ENCODE assay signal across 25 cellular contexts in the genomic region with DNA sequence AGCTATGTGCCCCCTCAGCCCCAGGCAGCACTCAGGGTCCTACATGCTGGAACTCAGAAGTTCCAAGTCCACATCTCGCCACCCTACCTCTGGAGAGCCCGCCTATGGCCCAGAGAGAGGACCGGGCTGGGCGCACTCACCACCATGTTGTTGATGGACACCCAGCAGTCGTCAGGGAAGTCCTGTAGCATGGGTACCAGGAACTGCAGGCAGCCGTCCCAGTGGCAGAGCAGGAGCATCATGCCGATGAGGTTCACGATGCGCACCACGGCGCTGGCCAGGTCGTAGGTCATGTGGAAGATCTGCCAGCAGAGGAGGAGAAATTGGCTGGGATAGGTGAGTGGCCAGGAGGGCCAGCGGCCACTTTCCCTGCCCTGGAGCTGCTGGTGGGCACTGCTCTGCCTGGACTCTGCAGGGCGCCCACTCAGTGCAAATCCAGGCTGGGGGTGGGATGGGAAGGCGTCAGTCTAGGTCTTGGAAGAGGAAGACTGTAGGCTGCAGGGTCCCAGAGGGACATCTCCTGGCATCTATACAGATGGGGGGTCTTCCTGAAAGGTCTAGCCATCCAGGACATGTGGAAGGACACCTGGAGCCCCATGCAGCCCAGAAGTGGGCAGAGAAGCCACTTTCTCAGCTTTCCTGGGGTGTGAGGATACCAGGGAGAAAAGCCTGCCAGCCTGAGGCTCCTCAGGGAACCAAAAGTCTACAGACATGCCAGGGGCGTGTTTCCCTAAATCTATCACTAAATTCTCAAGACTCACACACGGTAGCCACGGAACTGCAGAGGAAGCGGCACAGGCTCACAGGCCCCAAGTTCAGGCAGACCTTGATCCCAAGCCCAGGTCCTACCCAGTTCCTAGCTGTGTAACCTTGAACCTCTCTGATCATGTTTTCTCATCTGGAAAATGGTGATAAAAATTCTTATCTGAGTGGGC. TPM values are rescaled to one million over a fixed set of nuclear protein-coding genes. Genes with fewer than 3 reads are reported as not detected.
"Had no signal": no experiment of that assay in that cellular context is flagged by ENCODE, and none has a peak within 500 bp of the region (broad histone marks: within the 10 kb centered on the region; RNA-seq: fewer than 3 reads in every experiment).

No MANE protein-coding gene starts in this region.

- H3K27me3 Mint-ChIP-seq: activated T-cell treated with anti-CD3 and anti-CD28 coated beads, Interleukin-2, amount 50 U/mL, for 24 hours; brain had no signal

- H3K36me3 Mint-ChIP-seq: activated naive CD4-positive, alpha-beta T cell treated with anti-CD3 and anti-CD28 coated beads, Interleukin-2, amount 50 U/mL, for 72 hours; naive thymus-derived CD4-positive, alpha-beta T cell had no signal

- H3K27me3 ChIP-seq: colonic mucosa, dorsolateral prefrontal cortex, esophagus muscularis mucosa, pancreas, upper lobe of left lung had no signal

- H3K4me3 ChIP-seq: colonic mucosa, dorsolateral prefrontal cortex, esophagus muscularis mucosa, lung, pancreas, SK-N-MC, thoracic aorta, upper lobe of left lung had no signal

- H3K36me3 ChIP-seq: colonic mucosa, esophagus muscularis mucosa, pancreas, thoracic aorta, upper lobe of left lung had no signal

- H3K27ac ChIP-seq: colonic mucosa, dorsolateral prefrontal cortex, esophagus muscularis mucosa, pancreas, SK-N-MC, thoracic aorta, upper lobe of left lung, VCaP had no signal

- H3K4me3 Mint-ChIP-seq: activated T-cell treated with anti-CD3 and anti-CD28 coated beads, Interleukin-2, amount 50 U/mL, for 24 hours; activated T-helper 17 cell treated with anti-CD3 and anti-CD28 coated beads, Interleukin-2, amount 50 U/mL, for 72 hours; brain; effector memory CD8-positive, alpha-beta T cell; naive thymus-derived CD4-positive, alpha-beta T cell had no signal

- H3K27ac Mint-ChIP-seq: activated naive CD4-positive, alpha-beta T cell treated with anti-CD3 and anti-CD28 coated beads, Interleukin-2, amount 50 U/mL, for 72 hours; activated T-cell treated with anti-CD3 and anti-CD28 coated beads, Interleukin-2, amount 50 U/mL, for 24 hours; activated T-helper 17 cell treated with anti-CD3 and anti-CD28 coated beads, Interleukin-2, amount 50 U/mL, for 72 hours; brain; effector memory CD8-positive, alpha-beta T cell; naive thymus-derived CD4-positive, alpha-beta T cell had no signal

- H3K4me1 ChIP-seq: colonic mucosa, esophagus muscularis mucosa, pancreas, upper lobe of left lung had no signal

- H3K9me3 Mint-ChIP-seq: activated naive CD4-positive, alpha-beta T cell treated with anti-CD3 and anti-CD28 coated beads, Interleukin-2, amount 50 U/mL, for 72 hours; activated T-cell treated with anti-CD3 and anti-CD28 coated beads, Interleukin-2, amount 50 U/mL, for 24 hours; activated T-helper 17 cell treated with anti-CD3 and anti-CD28 coated beads, Interleukin-2, amount 50 U/mL, for 72 hours; brain; effector memory CD8-positive, alpha-beta T cell had no signal

- DNase-seq: activated CD4-positive, alpha-beta T cell treated with anti-CD3 and anti-CD28 coated beads for 1 hour; activated CD8-positive, alpha-beta memory T cell treated with anti-CD3 and anti-CD28 coated beads, Interleukin-2, amount 50 U/mL, for 4 hours; activated T-cell treated with anti-CD3 and anti-CD28 coated beads, Interleukin-2, amount 50 U/mL, for 24 hours; central memory CD4-positive, alpha-beta T cell; colonic mucosa; effector memory CD8-positive, alpha-beta T cell; hypothalamus; naive thymus-derived CD4-positive, alpha-beta T cell; stimulated activated CD4-positive, alpha-beta T cell treated with anti-CD3 and anti-CD28 coated beads, Interleukin-4, amount 100 ng/mL, for 1 hour; stimulated activated naive CD4-positive, alpha-beta T cell treated with Interleukin-2 at 50 U/mL for 16 hours; upper lobe of left lung had no signal

- H3K9me3 ChIP-seq: colonic mucosa, esophagus muscularis mucosa, pancreas, thoracic aorta, upper lobe of left lung had no signal

RNA-seq across cellular contexts. Expression of a gene that starts 36.5 kb away (rescaled TPM):
- total RNA-seq: activated T-helper 17 cell treated with anti-CD3 and anti-CD28 coated beads, Interleukin-2, amount 50 U/mL, for 72 hours; aorta; endothelial cell of umbilical vein; sciatic nerve; T-helper 2 cell treated with Interferon-gamma antibody and Interleukin-4, amounts not matched to agents 100 ng/mL and 5 ng/mL, for 36 hours; thoracic aorta had no signal
